20 cellular contexts compared by ENCODE assay signal in genomic region chr9:35711501-35712428, GRCh38. TPM values are rescaled to one million over a fixed set of nuclear protein-coding genes. Genes with fewer than 3 reads are reported as not detected.
DNase-seq lines count a peak whose midpoint lies in the region; ATAC-seq and TF ChIP-seq lines count a peak whose summit lies in the region.
"Had no signal": no experiment of that assay in that cellular context is flagged by ENCODE, and none has a peak within 500 bp of the region (broad histone marks: within the 10 kb centered on the region; RNA-seq: fewer than 3 reads in every experiment).

No MANE protein-coding gene starts in this region.

- no peaks in the 10 kb centered on the region for H3K4me1 ChIP-seq in HCT116 (ENCODE audit: control insufficient read depth in 1 of 2, insufficient read depth in 2 of 2, low read length in 2 of 2)
- H3K4me1 ChIP-seq: adrenal gland, SJSA1 had no signal

- no peaks in the 10 kb centered on the region for H3K27me3 Mint-ChIP-seq in activated naive CD4-positive, alpha-beta T cell treated with anti-CD3 and anti-CD28 coated beads, Interleukin-2, amount 10 ng/mL, durations not matched to agents 7 days and 5 days
- H3K27me3 Mint-ChIP-seq in activated naive CD4-positive, alpha-beta T cell treated with anti-CD3 and anti-CD28 coated beads for 36 hours (ENCODE audit: low read depth), result no peaks in the 10 kb centered on the region
- H3K27me3 Mint-ChIP-seq in central memory CD8-positive, alpha-beta T cell, result no peaks in the 10 kb centered on the region
- H3K27me3 Mint-ChIP-seq: CD4-positive, CD25-positive, alpha-beta regulatory T cell; progenitor cell of endocrine pancreas had no signal

- H3K9me3 Mint-ChIP-seq in activated naive CD4-positive, alpha-beta T cell treated with anti-CD3 and anti-CD28 coated beads, Interleukin-2, amount 10 ng/mL, durations not matched to agents 7 days and 5 days, result no peaks in the 10 kb centered on the region
- H3K9me3 Mint-ChIP-seq in activated naive CD4-positive, alpha-beta T cell treated with anti-CD3 and anti-CD28 coated beads for 36 hours, result no peaks in the 10 kb centered on the region
- H3K9me3 Mint-ChIP-seq in central memory CD8-positive, alpha-beta T cell, result no peaks in the 10 kb centered on the region
- H3K9me3 Mint-ChIP-seq: CD4-positive, CD25-positive, alpha-beta regulatory T cell; H9; T-helper 2 cell treated with Interferon-gamma antibody and Interleukin-4, amounts not matched to agents 5 μg/mL and 100 μg/mL, for 36 hours had no signal

- H3K9ac ChIP-seq in HCT116 (ENCODE audit: low read length), result no peak overlapping the region

- H3K27ac ChIP-seq in HCT116 (ENCODE audit: low read depth, low read length), result no peak overlapping the region
- H3K27ac ChIP-seq: adrenal gland, SJSA1 had no signal

- CTCF ChIA-PET in activated naive CD4-positive, alpha-beta T cell treated with anti-CD3 and anti-CD28 coated beads, Interleukin-2, amount 10 ng/mL, durations not matched to agents 7 days and 5 days (lab: Charles Lee), result interaction anchor here (0.6 to 6.7 kb wide), 4 partner anchors 15 to 108 kb away, joined by 3 to 31 read pairs (median 3); no protein-coding TSS in a partner anchor
- CTCF ChIA-PET in activated naive CD4-positive, alpha-beta T cell treated with anti-CD3 and anti-CD28 coated beads for 36 hours (lab: Charles Lee), result interaction anchor here (0.6 to 7.5 kb wide), 7 partner anchors 16 to 171 kb away, joined by 3 to 53 read pairs (median 3); no protein-coding TSS in a partner anchor
- CTCF ChIA-PET in HCT116 (lab: Charles Lee), result interaction anchor here (1.3 kb wide), 1 partner anchor 15 kb away, joined by 4 read pairs; no protein-coding TSS in a partner anchor

- no peak for TF ChIP-seq POLR2A in HCT116 (IDR thresholded peaks at IDR 0.05; ENCODE audit: borderline replicate concordance, extremely low read depth, insufficient read depth, insufficient read length)

- no peak overlapping the region for H3K4me3 ChIP-seq in HCT116 (replicated peaks in 1 of 2; ENCODE audit: low read depth in 1 of 2, low read length in 2 of 2)
- H3K4me3 ChIP-seq in H7 (ENCODE audit: insufficient read depth, low read depth, low read length), result no peak overlapping the region
- H3K4me3 ChIP-seq: adrenal gland, SJSA1 had no signal

- intact Hi-C loops in activated naive CD4-positive, alpha-beta T cell treated with anti-CD3 and anti-CD28 coated beads for 36 hours (cut with micrococcal nuclease), result no loop called here
- intact Hi-C loops in HCT116 (cut with micrococcal nuclease), result no loop called here

- RAD21 ChIA-PET in HCT116 (lab: Charles Lee; ENCODE audit: low non-redundant PET in 1 of 2, low total read pairs in 2 of 2, uncharacterized antibody in 2 of 2, unreplicated experiment in 2 of 2), result no interaction called here

- peaks cover 63 to 64% of the 10 kb centered on the region in 2 experiments for H3K36me3 ChIP-seq in HCT116 (ENCODE audit: control insufficient read depth in 1 of 2, insufficient read depth in 2 of 2, low read length in 2 of 2)
- H3K36me3 ChIP-seq in H7 (replicated peaks; ENCODE audit: control insufficient read depth, insufficient read depth, low read length), result peaks cover 64% of the 10 kb centered on the region

- no peaks in the 10 kb centered on the region for H3K9me2 ChIP-seq in HCT116 (ENCODE audit: insufficient read depth)

- no peaks in the 10 kb centered on the region for H3K9me3 ChIP-seq in HCT116 (ENCODE audit: control insufficient read depth in 1 of 2, insufficient read depth in 1 of 2, low read depth in 1 of 2, low read length in 2 of 2)
- H3K9me3 ChIP-seq: adrenal gland, SJSA1 had no signal

- peak overlapping the region; percentile 28 for H3K27ac Mint-ChIP-seq in activated naive CD4-positive, alpha-beta T cell treated with anti-CD3 and anti-CD28 coated beads, Interleukin-2, amount 10 ng/mL, durations not matched to agents 7 days and 5 days
- H3K27ac Mint-ChIP-seq in activated naive CD4-positive, alpha-beta T cell treated with anti-CD3 and anti-CD28 coated beads for 36 hours, result no peak overlapping the region
- H3K27ac Mint-ChIP-seq in central memory CD8-positive, alpha-beta T cell (ENCODE audit: low read depth), result peak overlapping the region; percentile 54
- H3K27ac Mint-ChIP-seq: progenitor cell of endocrine pancreas; T-helper 2 cell treated with Interferon-gamma antibody and Interleukin-4, amounts not matched to agents 5 μg/mL and 100 μg/mL, for 36 hours had no signal

- no peak for DNase-seq in activated naive CD4-positive, alpha-beta T cell treated with anti-CD3 and anti-CD28 coated beads, Interleukin-2, amount 10 ng/mL, durations not matched to agents 7 days and 5 days
- no peak for DNase-seq in activated naive CD4-positive, alpha-beta T cell treated with anti-CD3 and anti-CD28 coated beads for 36 hours
- no peak for DNase-seq in HCT116 (ENCODE audit: low read depth, low spot score)
- DNase-seq in central memory CD8-positive, alpha-beta T cell (ENCODE audit: low spot score in 2 of 2), result no peak
- peak; percentile 46 for DNase-seq in renal cortical epithelial cell (ENCODE audit: low read depth)
- no peak for DNase-seq in H7
- DNase-seq: activated CD4-positive, alpha-beta T cell treated with anti-CD3 and anti-CD28 coated beads for 1 hour; activated T-cell treated with anti-CD3 and anti-CD28 coated beads, Interleukin-2, amount 50 U/mL, for 48 hours; CD4-positive, CD25-positive, alpha-beta regulatory T cell; DND-41; H9; NCI-H2029; NCI-H510A treated with DMSO at 0.1 percent for 48 hours; stimulated activated CD4-positive, alpha-beta T cell treated with anti-CD3 and anti-CD28 coated beads, Interleukin-12 subunit alpha, Interleukin-12 subunit beta, amount 100 ng/mL, for 4 hours had no signal

- BruUV-seq in HCT116 (replicated peaks; lab: Mats Ljungman, UMichigan), result TSS peak; percentile 23

- H4K20me1 ChIP-seq in HCT116 (ENCODE audit: insufficient read depth), result no peaks in the 10 kb centered on the region

- POLR2A ChIA-PET in HCT116 (lab: Charles Lee), result interaction anchor here (1.1 kb wide), 1 partner anchor 16 kb away, joined by 3 read pairs; no protein-coding TSS in a partner anchor

- H3K79me2 ChIP-seq in HCT116 (ENCODE audit: insufficient read depth, low read length), result no peaks in the 10 kb centered on the region

- peaks cover 83% of the 10 kb centered on the region for H3K36me3 Mint-ChIP-seq in activated naive CD4-positive, alpha-beta T cell treated with anti-CD3 and anti-CD28 coated beads, Interleukin-2, amount 10 ng/mL, durations not matched to agents 7 days and 5 days
- peaks cover 59% of the 10 kb centered on the region for H3K36me3 Mint-ChIP-seq in activated naive CD4-positive, alpha-beta T cell treated with anti-CD3 and anti-CD28 coated beads for 36 hours (ENCODE audit: low read depth)
- peaks cover 87% of the 10 kb centered on the region for H3K36me3 Mint-ChIP-seq in central memory CD8-positive, alpha-beta T cell (ENCODE audit: insufficient read depth)

- H3K4me3 Mint-ChIP-seq in activated naive CD4-positive, alpha-beta T cell treated with anti-CD3 and anti-CD28 coated beads, Interleukin-2, amount 10 ng/mL, durations not matched to agents 7 days and 5 days, result no peak overlapping the region
- no peak overlapping the region for H3K4me3 Mint-ChIP-seq in activated naive CD4-positive, alpha-beta T cell treated with anti-CD3 and anti-CD28 coated beads for 36 hours
- no peak overlapping the region for H3K4me3 Mint-ChIP-seq in central memory CD8-positive, alpha-beta T cell
- H3K4me3 Mint-ChIP-seq: H9; T-helper 2 cell treated with Interferon-gamma antibody and Interleukin-4, amounts not matched to agents 5 μg/mL and 100 μg/mL, for 36 hours had no signal

- H3K4me1 Mint-ChIP-seq in activated naive CD4-positive, alpha-beta T cell treated with anti-CD3 and anti-CD28 coated beads, Interleukin-2, amount 10 ng/mL, durations not matched to agents 7 days and 5 days, result no peaks in the 10 kb centered on the region
- peaks cover 2% of the 10 kb centered on the region for H3K4me1 Mint-ChIP-seq in activated naive CD4-positive, alpha-beta T cell treated with anti-CD3 and anti-CD28 coated beads for 36 hours (ENCODE audit: low read depth)
- H3K4me1 Mint-ChIP-seq in central memory CD8-positive, alpha-beta T cell, result peaks cover 33% of the 10 kb centered on the region

- no peak for TF ChIP-seq CTCF in HCT116 (IDR thresholded peaks at IDR 0.05 in 2 of 3, conservative IDR thresholded peaks at IDR 0.05 in 1 of 3; ENCODE audit: borderline replicate concordance in 1 of 3, insufficient read depth in 1 of 3, low read depth in 2 of 3, low read length in 2 of 3)

- H3K27me3 ChIP-seq in HCT116 (ENCODE audit: insufficient read depth, low read length), result no peaks in the 10 kb centered on the region
- no peaks in the 10 kb centered on the region for H3K27me3 ChIP-seq in H7 (ENCODE audit: control insufficient read depth, insufficient read depth, low read length)
- H3K27me3 ChIP-seq: adrenal gland, SJSA1 had no signal

- ATAC-seq in HCT116 (no peak), GM18520 (IDR thresholded peaks at IDR 0.05; ENCODE audit: unreplicated experiment) (no peak), HG03175 (IDR thresholded peaks at IDR 0.05; ENCODE audit: unreplicated experiment) (no peak)
- ATAC-seq in central memory CD8-positive, alpha-beta T cell (replicated peaks; ENCODE audit: extremely low read depth, poor library complexity, severe bottlenecking), result no peak

- H2AFZ ChIP-seq in HCT116 (ENCODE audit: low read depth, low read length, poor library complexity, severe bottlenecking), result no peak overlapping the region

- H3K4me2 ChIP-seq in HCT116 (ENCODE audit: low read length), result no peak overlapping the region

- TF ChIP-seq RAD21 in HCT116 (IDR thresholded peaks at IDR 0.05; ENCODE audit: low read depth), result no peak

RNA-seq across cellular contexts. Expression of gene TLN1, which starts 20.2 kb away (rescaled TPM):
- 100 to 1,000 TPM; 190 TPM for total RNA-seq in activated naive CD4-positive, alpha-beta T cell treated with anti-CD3 and anti-CD28 coated beads for 36 hours
- total RNA-seq in HCT116 (2021; ENCODE audit: unreplicated experiment) (144 TPM), renal cortical epithelial cell (266 and 772 TPM in 2 replicates)
- 128 and 171 TPM in 2 replicates for polyA plus RNA-seq in HCT116 (2012)
- total RNA-seq in H7 (2014; rRNA removed; shearing (Covaris generic)), result 91.2 and 106 TPM in 2 replicates

RNA-seq across cellular contexts. Expression of gene CREB3, which starts 20.7 kb away (rescaled TPM):
- 10 to 100 TPM; 13.7 to 13.8 TPM for total RNA-seq in activated naive CD4-positive, alpha-beta T cell treated with anti-CD3 and anti-CD28 coated beads for 36 hours
- 22.3 TPM for total RNA-seq in HCT116 (2021; ENCODE audit: unreplicated experiment)
- polyA plus RNA-seq in HCT116 (2012), result 24.1 and 24.6 TPM in 2 replicates
- 57.8 and 152 TPM in 2 replicates for total RNA-seq in renal cortical epithelial cell
- total RNA-seq in H7 (2014; rRNA removed; shearing (Covaris generic)), result 26.0 and 28.6 TPM in 2 replicates

RNA-seq across cellular contexts. Expression of gene TPM2, which starts 22.0 kb away (rescaled TPM):
- total RNA-seq in activated naive CD4-positive, alpha-beta T cell treated with anti-CD3 and anti-CD28 coated beads for 36 hours, result 1 to 10 TPM; 4.9 to 6.6 TPM
- 278 TPM for total RNA-seq in HCT116 (2021; ENCODE audit: unreplicated experiment)
- polyA plus RNA-seq in HCT116 (2012), result 321 and 354 TPM in 2 replicates
- total RNA-seq in renal cortical epithelial cell, result 51.4 and 124 TPM in 2 replicates
- 117 and 129 TPM in 2 replicates for total RNA-seq in H7 (2014; rRNA removed; shearing (Covaris generic))
- polyA plus RNA-seq: CD4-positive, CD25-positive, alpha-beta regulatory T cell had no signal

RNA-seq across cellular contexts. Expression of gene GBA2, which starts 37.3 kb away (rescaled TPM):
- 10 to 100 TPM; 20.3 to 22.7 TPM for total RNA-seq in activated naive CD4-positive, alpha-beta T cell treated with anti-CD3 and anti-CD28 coated beads for 36 hours
- total RNA-seq in HCT116 (2021; ENCODE audit: unreplicated experiment), result 63.6 TPM
- 58.5 and 58.8 TPM in 2 replicates for polyA plus RNA-seq in HCT116 (2012)
- 14.9 and 46.9 TPM in 2 replicates for total RNA-seq in renal cortical epithelial cell
- 75.2 and 85.5 TPM in 2 replicates for total RNA-seq in H7 (2014; rRNA removed; shearing (Covaris generic))

RNA-seq across cellular contexts. Expression of gene RGP1, which starts 37.3 kb away (rescaled TPM):
- total RNA-seq in activated naive CD4-positive, alpha-beta T cell treated with anti-CD3 and anti-CD28 coated beads for 36 hours, result 10 to 100 TPM; 12.0 to 13.3 TPM
- total RNA-seq in HCT116 (2021; ENCODE audit: unreplicated experiment) (32.6 TPM), renal cortical epithelial cell (13.7 and 24.3 TPM in 2 replicates)
- 18.2 and 20.4 TPM in 2 replicates for polyA plus RNA-seq in HCT116 (2012)
- total RNA-seq in H7 (2014; rRNA removed; shearing (Covaris generic)), result 14.4 and 16.4 TPM in 2 replicates
